ENCODE assay signal across 15 cellular contexts in genomic region chr15:79089331-79089889, GRCh38. TPM values are rescaled to one million over a fixed set of nuclear protein-coding genes. Genes with fewer than 3 reads are reported as not detected.
DNase-seq lines count a peak whose midpoint lies in the region; ATAC-seq and TF ChIP-seq lines count a peak whose summit lies in the region.
"Had no signal": no experiment of that assay in that cellular context is flagged by ENCODE, and none has a peak within 500 bp of the region (broad histone marks: within the 10 kb centered on the region; RNA-seq: fewer than 3 reads in every experiment).

No MANE protein-coding gene starts in this region.

- POLR2A ChIA-PET in GM10248 (lab: Yijun Ruan, JAX) = no interaction called here

- H3K9me3 Mint-ChIP-seq in mesothelial cell of epicardium = no peaks in the 10 kb centered on the region

- intact Hi-C loops in adrenal gland (cut with DNase I) = no loop called here

- no peaks in the 10 kb centered on the region for H3K4me1 ChIP-seq in adrenal gland (replicated peaks in 1 of 2)

- no peaks in the 10 kb centered on the region for H3K36me3 ChIP-seq in adrenal gland (replicated peaks in 1 of 2)
- H3K36me3 ChIP-seq: ovary had no signal

- H3K27ac ChIP-seq in adrenal gland = no peak overlapping the region
- H3K27ac ChIP-seq: GM23248, ovary had no signal

- no peak overlapping the region for H3K27ac Mint-ChIP-seq in mesothelial cell of epicardium
- H3K27ac Mint-ChIP-seq in T-helper 17 cell = no peak overlapping the region

- no peak for ATAC-seq in T-helper 17 cell
- ATAC-seq in omental fat pad (ENCODE audit: low FRiP score) = no peak
- ATAC-seq: left colon had no signal

- H3K4me3 Mint-ChIP-seq in mesothelial cell of epicardium = peak overlapping the region; percentile 72
- no peak overlapping the region for H3K4me3 Mint-ChIP-seq in T-helper 17 cell

- DNase-seq in AG08396 (ENCODE audit: low spot score) (peak; percentile 59), GM10248 (ENCODE audit: extremely low spot score) (peak; percentile 50), ecto neural progenitor cell (ENCODE audit: low spot score) (peak; percentile 76), mesothelial cell of epicardium (ENCODE audit: low spot score in 2 of 2, unreplicated experiment in 2 of 2) (peak in 1 of 2 experiments; percentile 42), T-helper 17 cell (no peak), NCI-H2107 treated with DMSO at 0.1 percent for 48 hours (lab: John Stamatoyannopoulos, UW; ENCODE audit: unreplicated experiment) (no peak), omental fat pad (ENCODE audit: low spot score) (no peak), adrenal gland (no peak)
- DNase-seq: activated CD4-positive, alpha-beta T cell treated with anti-CD3 and anti-CD28 coated beads for 1 hour; GM23248; left colon; NCI-H1092; NCI-H774; ovary; stimulated activated naive CD4-positive, alpha-beta T cell had no signal

- H3K9me3 ChIP-seq in T-helper 17 cell (ENCODE audit: control insufficient read depth, low read length, poor library complexity, severe bottlenecking) = no peaks in the 10 kb centered on the region
- no peaks in the 10 kb centered on the region for H3K9me3 ChIP-seq in adrenal gland (replicated peaks in 1 of 3)
- H3K9me3 ChIP-seq: ovary had no signal

- H3K27me3 ChIP-seq in adrenal gland = peaks cover 51% of the 10 kb centered on the region
- H3K27me3 ChIP-seq: ovary had no signal

- H3K4me3 ChIP-seq in adrenal gland = no peak overlapping the region
- H3K4me3 ChIP-seq: GM23248, ovary had no signal

- H3K36me3 Mint-ChIP-seq in mesothelial cell of epicardium (no peaks in the 10 kb centered on the region), T-helper 17 cell (ENCODE audit: low read depth) (peaks cover 8% of the 10 kb centered on the region)

- 0 to 4% (median 2%) methylated on average over 2 to 47 of the region's 47 CpGs for WGBS in adrenal gland, 4 donors

- TF ChIP-seq CTCF in GM10248 (IDR thresholded peaks at IDR 0.05; ENCODE audit: control extremely low read depth, extremely low read depth, low read depth, missing control alignments) (no peak), mesothelial cell of epicardium (IDR thresholded peaks at IDR 0.05; ENCODE audit: unreplicated experiment) (no peak), omental fat pad (IDR thresholded peaks at IDR 0.05) (no peak), adrenal gland (IDR thresholded peaks at IDR 0.05) (no peak)

- H3K27me3 Mint-ChIP-seq in mesothelial cell of epicardium (ENCODE audit: low read depth) (peaks cover 98% of the 10 kb centered on the region), T-helper 17 cell (peaks cover 67% of the 10 kb centered on the region)

- H3K4me1 Mint-ChIP-seq in mesothelial cell of epicardium (peaks cover 9% of the 10 kb centered on the region), T-helper 17 cell (peaks cover 16% of the 10 kb centered on the region)

- CTCF ChIA-PET in GM10248 (lab: Yijun Ruan, JAX) = interaction anchor here (0.7 kb wide), 1 partner anchor 10 kb away, joined by 3 read pairs; no protein-coding TSS in a partner anchor

- no peak for TF ChIP-seq POLR2A in adrenal gland (IDR thresholded peaks at IDR 0.05)

RNA-seq across cellular contexts. Expression of gene RASGRF1, which starts 1.2 kb away (rescaled TPM):
- total RNA-seq in mesothelial cell of epicardium = 0.05 to 0.11 TPM (median 0.07 TPM) in 3 replicates
- under 1 TPM in 1 of 2 donors, not detected in 1; 0.55 TPM for total RNA-seq in T-helper 17 cell
- under 1 TPM in 3 of 4 donors, not detected in 1; 0.13 to 0.32 (median 0.24) TPM for total RNA-seq in omental fat pad
- total RNA-seq in adrenal gland = 1 to 10 TPM in 1 of 8 donors, under 1 TPM in 7; 0.11 to 6.0 (median 0.40) TPM
- under 1 TPM; 0.18 to 0.80 (median 0.40) TPM for polyA plus RNA-seq in adrenal gland
- total RNA-seq: GM23248 had no signal
- polyA plus RNA-seq: GM23248 had no signal

Comparison
In these comparisons a context has a peak if more than half of its experiments do, and no peak if none do; other contexts are left out.
1. DNase-seq: peak in AG08396 (single experiment), GM10248 (single experiment) and ecto neural progenitor cell (single experiment); none in T-helper 17 cell (0 of 3), NCI-H2107 treated with DMSO at 0.1 percent for 48 hours (single experiment), omental fat pad (single experiment) and adrenal gland (0 of 7).